29 cellular contexts compared by ENCODE assay signal in genomic region chr2:105111365-105112150, GRCh38.
"Had no signal": no experiment of that assay in that cellular context is flagged by ENCODE, and none has a peak within 500 bp of the region (broad histone marks: within the 10 kb centered on the region; RNA-seq: fewer than 3 reads in every experiment).

No MANE protein-coding gene starts in this region.

- H3K4me2 ChIP-seq: PC-9 had no signal

- DNase-seq: activated CD4-positive, alpha-beta memory T cell treated with anti-CD3 and anti-CD28 coated beads, Interleukin-2, amount 10 ng/mL, durations not matched to agents 7 days and 5 days; activated CD4-positive, alpha-beta T cell treated with anti-CD3 and anti-CD28 coated beads for 36 hours; activated effector memory CD4-positive, alpha-beta T cell treated with anti-CD3 and anti-CD28 coated beads, Interleukin-2, amount 50 U/mL, for 16 hours; activated naive CD4-positive, alpha-beta T cell; activated naive CD8-positive, alpha-beta T cell treated with anti-CD3 and anti-CD28 coated beads, Interleukin-2, amount 10 ng/mL, durations not matched to agents 7 days and 5 days; activated T-cell treated with anti-CD3 and anti-CD28 coated beads, Interleukin-2, amount 50 U/mL, for 1 hour; activated T-cell treated with anti-CD3 and anti-CD28 coated beads, Interleukin-2, amount 50 U/mL, for 72 hours; amygdala; cerebellar nuclear complex; NCI-H1048; NCI-H1105 treated with DMSO at 0.1 percent for 48 hours; NCI-H1436 treated with DMSO at 0.1 percent for 48 hours; NCI-H1694 treated with DMSO at 0.1 percent for 48 hours; NCI-H2029; NCI-H2107; NCI-H510A; NCI-H526; NCI-H748 treated with DMSO at 0.1 percent for 48 hours; PC-9; SHP77; SJCRH30 had no signal

- H3K27ac Mint-ChIP-seq: activated CD4-positive, alpha-beta memory T cell treated with anti-CD3 and anti-CD28 coated beads, Interleukin-2, amount 10 ng/mL, durations not matched to agents 7 days and 5 days; activated CD4-positive, alpha-beta T cell treated with anti-CD3 and anti-CD28 coated beads for 36 hours; activated naive CD4-positive, alpha-beta T cell treated with anti-CD3 and anti-CD28 coated beads, Interleukin-2, amount 50 U/mL, for 24 hours; activated naive CD8-positive, alpha-beta T cell treated with anti-CD3 and anti-CD28 coated beads, Interleukin-2, amount 10 ng/mL, durations not matched to agents 7 days and 5 days; activated T-cell treated with anti-CD3 and anti-CD28 coated beads, Interleukin-2, amount 50 U/mL, for 72 hours; activated T-helper 17 cell treated with anti-CD3 and anti-CD28 coated beads, Interleukin-2, amount 50 U/mL, for 72 hours; T-helper 2 cell treated with Interferon-gamma antibody and Interleukin-4, amounts not matched to agents 5 μg/mL and 100 μg/mL, for 36 hours; WTC11 had no signal

- H3K9me3 ChIP-seq: ascending aorta, SJCRH30 had no signal

- H3K4me3 ChIP-seq: ascending aorta, cardiac muscle cell, PC-9, SJCRH30, SK-N-MC had no signal

- H3K36me3 ChIP-seq: ascending aorta, cardiac muscle cell, SJCRH30 had no signal

- H3K4me3 Mint-ChIP-seq: activated CD4-positive, alpha-beta memory T cell treated with anti-CD3 and anti-CD28 coated beads, Interleukin-2, amount 10 ng/mL, durations not matched to agents 7 days and 5 days; activated CD4-positive, alpha-beta T cell treated with anti-CD3 and anti-CD28 coated beads for 36 hours; activated naive CD4-positive, alpha-beta T cell treated with anti-CD3 and anti-CD28 coated beads, Interleukin-2, amount 50 U/mL, for 24 hours; activated naive CD8-positive, alpha-beta T cell treated with anti-CD3 and anti-CD28 coated beads, Interleukin-2, amount 10 ng/mL, durations not matched to agents 7 days and 5 days; activated T-cell treated with anti-CD3 and anti-CD28 coated beads, Interleukin-2, amount 50 U/mL, for 72 hours; activated T-helper 17 cell treated with anti-CD3 and anti-CD28 coated beads, Interleukin-2, amount 50 U/mL, for 72 hours; T-helper 2 cell treated with Interferon-gamma antibody and Interleukin-4, amounts not matched to agents 5 μg/mL and 100 μg/mL, for 36 hours; WTC11 had no signal

- H3K4me1 Mint-ChIP-seq: activated CD4-positive, alpha-beta memory T cell treated with anti-CD3 and anti-CD28 coated beads, Interleukin-2, amount 10 ng/mL, durations not matched to agents 7 days and 5 days; activated CD4-positive, alpha-beta T cell treated with anti-CD3 and anti-CD28 coated beads for 36 hours; activated naive CD4-positive, alpha-beta T cell treated with anti-CD3 and anti-CD28 coated beads, Interleukin-2, amount 50 U/mL, for 24 hours; activated naive CD8-positive, alpha-beta T cell treated with anti-CD3 and anti-CD28 coated beads, Interleukin-2, amount 10 ng/mL, durations not matched to agents 7 days and 5 days; activated T-helper 17 cell treated with anti-CD3 and anti-CD28 coated beads, Interleukin-2, amount 50 U/mL, for 72 hours had no signal

- H3K27me3 ChIP-seq: ascending aorta, cardiac muscle cell, SJCRH30 had no signal

- H3K27ac ChIP-seq: ascending aorta, cardiac muscle cell, PC-9, SJCRH30, SK-N-MC had no signal

- H3K27me3 Mint-ChIP-seq: activated CD4-positive, alpha-beta memory T cell treated with anti-CD3 and anti-CD28 coated beads, Interleukin-2, amount 10 ng/mL, durations not matched to agents 7 days and 5 days; activated CD4-positive, alpha-beta T cell treated with anti-CD3 and anti-CD28 coated beads for 36 hours; activated naive CD4-positive, alpha-beta T cell treated with anti-CD3 and anti-CD28 coated beads, Interleukin-2, amount 50 U/mL, for 24 hours; activated naive CD8-positive, alpha-beta T cell treated with anti-CD3 and anti-CD28 coated beads, Interleukin-2, amount 10 ng/mL, durations not matched to agents 7 days and 5 days; activated T-helper 17 cell treated with anti-CD3 and anti-CD28 coated beads, Interleukin-2, amount 50 U/mL, for 72 hours had no signal

- H2AFZ ChIP-seq: PC-9 had no signal

- H3K4me1 ChIP-seq: ascending aorta, SJCRH30 had no signal

- H3K36me3 Mint-ChIP-seq: activated naive CD8-positive, alpha-beta T cell treated with anti-CD3 and anti-CD28 coated beads, Interleukin-2, amount 10 ng/mL, durations not matched to agents 7 days and 5 days; WTC11 had no signal

- ATAC-seq: activated CD4-positive, alpha-beta T cell treated with anti-CD3 and anti-CD28 coated beads for 36 hours; activated CD4-positive, CD25-positive, alpha-beta regulatory T cell treated with anti-CD3 and anti-CD28 coated beads, Interleukin-2, amount 50 U/mL, for 24 hours; activated T-cell treated with anti-CD3 and anti-CD28 coated beads, Interleukin-2, amount 50 U/mL, for 72 hours; activated T-helper 17 cell treated with anti-CD3 and anti-CD28 coated beads, Interleukin-2, amount 50 U/mL, for 72 hours; WTC11 had no signal
